Comparison of ENCODE assay signal across 1 cellular context in the genomic region with DNA sequence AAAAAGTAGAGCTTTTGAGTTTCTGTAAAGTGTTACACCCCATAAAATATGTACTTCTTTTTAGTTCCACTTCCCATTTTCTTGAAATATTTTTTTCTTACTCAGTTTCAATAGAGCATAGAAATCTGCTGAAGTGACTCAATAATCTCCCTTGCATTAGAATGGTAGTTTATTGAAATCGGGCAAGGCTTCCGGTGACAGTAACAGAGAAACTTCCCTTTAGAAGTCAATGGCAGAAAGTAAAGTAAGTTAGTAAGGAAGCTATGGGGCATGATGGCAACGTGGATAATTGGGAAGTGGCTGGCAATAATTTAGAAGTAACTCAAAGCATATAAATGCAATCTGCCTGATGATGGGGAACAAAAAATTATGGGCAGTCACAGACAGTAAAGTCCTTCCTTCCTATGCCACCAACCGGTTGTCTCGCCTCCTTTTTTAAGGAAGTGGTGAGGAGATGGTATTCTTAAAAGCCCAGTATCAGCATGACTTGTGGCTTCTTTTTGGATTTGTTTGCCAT.
TF ChIP-seq lines count a peak whose summit lies in the region.

No MANE protein-coding gene starts in this region.

TF ChIP-seq in SK-N-SH, 30 proteins besides CTCF, POLR2A, EP300 and RAD21 (continued from another document):
- TF ChIP-seq, protein P1, sequence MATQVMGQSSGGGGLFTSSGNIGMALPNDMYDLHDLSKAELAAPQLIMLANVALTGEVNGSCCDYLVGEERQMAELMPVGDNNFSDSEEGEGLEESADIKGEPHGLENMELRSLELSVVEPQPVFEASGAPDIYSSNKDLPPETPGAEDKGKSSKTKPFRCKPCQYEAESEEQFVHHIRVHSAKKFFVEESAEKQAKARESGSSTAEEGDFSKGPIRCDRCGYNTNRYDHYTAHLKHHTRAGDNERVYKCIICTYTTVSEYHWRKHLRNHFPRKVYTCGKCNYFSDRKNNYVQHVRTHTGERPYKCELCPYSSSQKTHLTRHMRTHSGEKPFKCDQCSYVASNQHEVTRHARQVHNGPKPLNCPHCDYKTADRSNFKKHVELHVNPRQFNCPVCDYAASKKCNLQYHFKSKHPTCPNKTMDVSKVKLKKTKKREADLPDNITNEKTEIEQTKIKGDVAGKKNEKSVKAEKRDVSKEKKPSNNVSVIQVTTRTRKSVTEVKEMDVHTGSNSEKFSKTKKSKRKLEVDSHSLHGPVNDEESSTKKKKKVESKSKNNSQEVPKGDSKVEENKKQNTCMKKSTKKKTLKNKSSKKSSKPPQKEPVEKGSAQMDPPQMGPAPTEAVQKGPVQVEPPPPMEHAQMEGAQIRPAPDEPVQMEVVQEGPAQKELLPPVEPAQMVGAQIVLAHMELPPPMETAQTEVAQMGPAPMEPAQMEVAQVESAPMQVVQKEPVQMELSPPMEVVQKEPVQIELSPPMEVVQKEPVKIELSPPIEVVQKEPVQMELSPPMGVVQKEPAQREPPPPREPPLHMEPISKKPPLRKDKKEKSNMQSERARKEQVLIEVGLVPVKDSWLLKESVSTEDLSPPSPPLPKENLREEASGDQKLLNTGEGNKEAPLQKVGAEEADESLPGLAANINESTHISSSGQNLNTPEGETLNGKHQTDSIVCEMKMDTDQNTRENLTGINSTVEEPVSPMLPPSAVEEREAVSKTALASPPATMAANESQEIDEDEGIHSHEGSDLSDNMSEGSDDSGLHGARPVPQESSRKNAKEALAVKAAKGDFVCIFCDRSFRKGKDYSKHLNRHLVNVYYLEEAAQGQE (IDR thresholded peaks at IDR 0.05; ENCODE audit: low read depth, low read length) = no peak
- no peak for TF ChIP-seq YY1 (IDR thresholded peaks at IDR 0.05; ENCODE audit: low read depth)
